8 cellular contexts compared by ENCODE assay signal in the genomic region with DNA sequence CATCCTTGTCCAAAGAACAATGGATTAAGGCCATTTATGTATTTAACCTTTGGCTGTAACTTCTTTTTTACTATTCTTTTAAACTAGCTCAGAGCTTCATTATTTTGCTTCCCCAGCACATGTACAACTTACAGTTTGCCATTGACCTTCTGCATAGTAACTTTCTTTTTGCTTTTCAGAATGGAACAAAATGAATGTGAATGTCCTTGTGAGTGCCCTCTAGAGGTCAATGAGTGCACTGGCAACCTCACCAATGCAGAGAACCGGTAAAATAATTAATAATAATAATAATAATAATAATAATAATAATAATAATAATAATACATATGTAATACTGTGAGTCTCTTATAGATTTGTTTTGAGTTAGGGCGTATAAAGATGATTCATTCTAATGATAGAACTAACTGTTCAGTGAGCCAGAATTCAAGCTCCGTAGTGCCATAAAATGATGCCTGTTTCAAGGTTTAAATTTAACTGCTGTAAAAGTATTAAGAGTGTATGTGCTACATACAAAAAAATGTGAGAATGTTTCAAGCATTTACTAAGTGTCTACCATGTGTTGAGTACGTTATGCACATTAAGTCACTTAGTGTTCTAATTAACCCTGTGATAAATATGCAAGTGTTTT.
DNase-seq lines count a peak whose midpoint lies in the region; ATAC-seq and FAIRE-seq lines count a peak whose summit lies in the region.

No MANE protein-coding gene starts in this region.

- no peak overlapping the region for H3K27ac Mint-ChIP-seq in activated CD4-positive, alpha-beta memory T cell treated with anti-CD3 and anti-CD28 coated beads, Interleukin-2, amount 10 ng/mL, durations not matched to agents 7 days and 5 days

- no peak overlapping the region for H3K4me3 ChIP-seq in H7 (ENCODE audit: insufficient read depth, low read depth, low read length)

- H3K9me3 Mint-ChIP-seq in activated CD4-positive, alpha-beta memory T cell treated with anti-CD3 and anti-CD28 coated beads, Interleukin-2, amount 10 ng/mL, durations not matched to agents 7 days and 5 days: no peaks in the 10 kb centered on the region

- peaks cover 2% of the 10 kb centered on the region for H3K27me3 Mint-ChIP-seq in activated CD4-positive, alpha-beta memory T cell treated with anti-CD3 and anti-CD28 coated beads, Interleukin-2, amount 10 ng/mL, durations not matched to agents 7 days and 5 days

- H3K27me3 ChIP-seq in H7 (ENCODE audit: control insufficient read depth, insufficient read depth, low read length): no peaks in the 10 kb centered on the region

- no peaks in the 10 kb centered on the region for H3K36me3 Mint-ChIP-seq in activated CD4-positive, alpha-beta memory T cell treated with anti-CD3 and anti-CD28 coated beads, Interleukin-2, amount 10 ng/mL, durations not matched to agents 7 days and 5 days (ENCODE audit: low read depth)

- CTCF ChIA-PET in activated CD4-positive, alpha-beta memory T cell treated with anti-CD3 and anti-CD28 coated beads, Interleukin-2, amount 10 ng/mL, durations not matched to agents 7 days and 5 days (lab: Charles Lee): interaction anchor here (0.6 to 3.9 kb wide), 14 partner anchors 10 to 927 kb away, joined by 3 to 24 read pairs (median 4); no protein-coding TSS in a partner anchor

- peaks cover 25% of the 10 kb centered on the region for H3K36me3 ChIP-seq in H7 (replicated peaks; ENCODE audit: control insufficient read depth, insufficient read depth, low read length)

- POLR2A ChIA-PET in activated CD4-positive, alpha-beta memory T cell treated with anti-CD3 and anti-CD28 coated beads, Interleukin-2, amount 10 ng/mL, durations not matched to agents 7 days and 5 days (lab: Charles Lee): no interaction called here

- H3K4me3 Mint-ChIP-seq in activated CD4-positive, alpha-beta memory T cell treated with anti-CD3 and anti-CD28 coated beads, Interleukin-2, amount 10 ng/mL, durations not matched to agents 7 days and 5 days: no peak overlapping the region

- H3K4me1 Mint-ChIP-seq in activated CD4-positive, alpha-beta memory T cell treated with anti-CD3 and anti-CD28 coated beads, Interleukin-2, amount 10 ng/mL, durations not matched to agents 7 days and 5 days: no peaks in the 10 kb centered on the region

- ATAC-seq in HG03378 (IDR thresholded peaks at IDR 0.05; ENCODE audit: unreplicated experiment): no peak
- ATAC-seq in GM21515 (IDR thresholded peaks at IDR 0.05; ENCODE audit: unreplicated experiment): no peak

- DNase-seq in AG20443 (ENCODE audit: low spot score): peak; percentile 55
- peak; percentile 9 for DNase-seq in H7
- peak; percentile 22 for DNase-seq in hepatic stellate cell (ENCODE audit: low spot score)
- DNase-seq in activated CD4-positive, alpha-beta memory T cell treated with anti-CD3 and anti-CD28 coated beads, Interleukin-2, amount 10 ng/mL, durations not matched to agents 7 days and 5 days: no peak
- no peak for DNase-seq in NCI-H1092 treated with DMSO at 0.1 percent for 48 hours (lab: John Stamatoyannopoulos, UW)

- FAIRE-seq in TTC549 (lab: Jason Lieb, UNC): peak; percentile 81

Comparison
In these comparisons a context has a peak if more than half of its experiments do, and no peak if none do; other contexts are left out.
1. DNase-seq: peak in AG20443 (single experiment), H7 (single experiment) and hepatic stellate cell (single experiment); none in activated CD4-positive, alpha-beta memory T cell treated with anti-CD3 and anti-CD28 coated beads, Interleukin-2, amount 10 ng/mL, durations not matched to agents 7 days and 5 days (single experiment) and NCI-H1092 treated with DMSO at 0.1 percent for 48 hours (single experiment).